Comparison of ENCODE assay signal across 24 cellular contexts in the genomic region with DNA sequence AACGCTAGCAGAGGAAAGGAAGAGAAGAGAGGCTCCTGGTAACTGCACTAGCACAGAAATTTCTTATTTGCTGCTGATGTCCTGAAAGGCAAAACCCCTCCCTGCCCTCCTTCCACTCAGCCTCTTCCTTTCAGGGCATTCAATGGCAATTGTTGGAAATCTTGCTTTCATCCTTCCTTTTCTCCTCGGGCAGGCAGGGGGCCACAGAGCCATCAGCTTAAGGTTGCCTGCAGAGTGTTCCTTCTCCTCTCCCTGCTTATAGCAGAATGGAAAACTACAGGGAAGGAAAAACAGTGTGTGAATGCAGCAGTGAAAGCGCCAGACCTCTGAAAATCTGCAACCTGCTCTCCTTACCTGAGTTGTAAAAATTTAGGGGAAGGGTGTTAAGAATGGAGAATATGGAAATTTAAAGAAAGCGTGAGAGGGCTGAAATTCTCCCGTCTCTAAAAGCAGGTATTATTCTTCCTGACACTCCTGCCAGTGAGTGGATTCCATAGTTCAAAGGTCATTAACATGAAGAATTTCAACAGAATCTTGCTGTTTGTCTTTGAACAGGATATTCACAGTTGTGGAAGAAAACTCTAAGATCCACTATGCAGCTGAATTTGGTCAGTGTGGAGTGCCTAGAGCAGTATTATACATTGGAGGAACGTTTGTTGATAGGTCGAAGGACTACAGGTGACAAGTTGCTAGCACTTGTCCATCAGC.
DNase-seq lines count a peak whose midpoint lies in the region; ATAC-seq and TF ChIP-seq lines count a peak whose summit lies in the region.
"Had no signal": no experiment of that assay in that cellular context is flagged by ENCODE, and none has a peak within 500 bp of the region (broad histone marks: within the 10 kb centered on the region; RNA-seq: fewer than 3 reads in every experiment).

No MANE protein-coding gene starts in this region.

- H3K4me3 ChIP-seq in iPS-18a (ENCODE audit: low read length): peak overlapping the region; percentile 9
- H3K4me3 ChIP-seq in neural progenitor cell: peak overlapping the region; percentile 17
- H3K4me3 ChIP-seq: gastrocnemius medialis, lower lobe of right lung, prostate gland, thyroid gland had no signal

- H3K27ac ChIP-seq in iPS-18a (ENCODE audit: low read length): no peak overlapping the region
- peak overlapping the region; percentile 84 for H3K27ac ChIP-seq in neural progenitor cell
- H3K27ac ChIP-seq: gastrocnemius medialis, lower lobe of right lung, prostate gland, thyroid gland had no signal

- no peaks in the 10 kb centered on the region for H3K9me3 Mint-ChIP-seq in Calu3 (ENCODE audit: low read depth, unreplicated experiment)
- no peaks in the 10 kb centered on the region for H3K9me3 Mint-ChIP-seq in neural progenitor cell
- peaks cover 0 to 2% of the 10 kb centered on the region in 2 donors for H3K9me3 Mint-ChIP-seq in activated T-cell treated with anti-CD3 and anti-CD28 coated beads, Interleukin-2, amount 50 U/mL, for 72 hours

- H3K4me1 ChIP-seq in iPS-18a (ENCODE audit: control insufficient read depth, low read depth, low read length) (peaks cover 30% of the 10 kb centered on the region), neural progenitor cell (peaks cover 62% of the 10 kb centered on the region)
- H3K4me1 ChIP-seq: gastrocnemius medialis, lower lobe of right lung, thyroid gland had no signal

- H2AFZ ChIP-seq in neural progenitor cell (replicated peaks): no peak overlapping the region

- peaks cover 50% of the 10 kb centered on the region for H3K4me1 Mint-ChIP-seq in Calu3 (ENCODE audit: low read depth, unreplicated experiment)
- peaks cover 45% of the 10 kb centered on the region for H3K4me1 Mint-ChIP-seq in neural progenitor cell
- H3K4me1 Mint-ChIP-seq in activated T-cell treated with anti-CD3 and anti-CD28 coated beads, Interleukin-2, amount 50 U/mL, for 72 hours (ENCODE audit: low read depth): no peaks in the 10 kb centered on the region
- H3K4me1 Mint-ChIP-seq: CD8-positive, alpha-beta memory T cell had no signal

- CTCF ChIA-PET in Calu3 (lab: Charles Lee): no interaction called here

- H3K9me3 ChIP-seq in iPS-18a (ENCODE audit: control insufficient read depth, low read depth, low read length) (no peaks in the 10 kb centered on the region), neural progenitor cell (ENCODE audit: low read depth) (no peaks in the 10 kb centered on the region)
- H3K9me3 ChIP-seq: gastrocnemius medialis, lower lobe of right lung, prostate gland, thyroid gland had no signal

- no peak for TF ChIP-seq CTCF in Calu3 (IDR thresholded peaks at IDR 0.05; ENCODE audit: unreplicated experiment)
- TF ChIP-seq CTCF in neural progenitor cell (IDR thresholded peaks at IDR 0.05): no peak

- H3K9ac ChIP-seq in iPS-18a (ENCODE audit: low read length): no peak overlapping the region
- no peak overlapping the region for H3K9ac ChIP-seq in neural progenitor cell

- H3K79me2 ChIP-seq in neural progenitor cell (ENCODE audit: low read depth): no peaks in the 10 kb centered on the region

- peaks cover 35% of the 10 kb centered on the region for H3F3A ChIP-seq in neural progenitor cell (ENCODE audit: low read depth)

- H4K20me1 ChIP-seq in neural progenitor cell (ENCODE audit: low read depth): no peaks in the 10 kb centered on the region

- H3K36me3 ChIP-seq in iPS-18a (ENCODE audit: control insufficient read depth, low read depth, low read length) (no peaks in the 10 kb centered on the region), neural progenitor cell (no peaks in the 10 kb centered on the region)
- H3K36me3 ChIP-seq: gastrocnemius medialis, lower lobe of right lung, prostate gland, thyroid gland had no signal

- H3K36me3 Mint-ChIP-seq in Calu3 (ENCODE audit: insufficient read depth, unreplicated experiment) (no peaks in the 10 kb centered on the region), neural progenitor cell (no peaks in the 10 kb centered on the region)
- no peaks in the 10 kb centered on the region for H3K36me3 Mint-ChIP-seq in activated T-cell treated with anti-CD3 and anti-CD28 coated beads, Interleukin-2, amount 50 U/mL, for 72 hours (ENCODE audit: insufficient read depth in 2 of 2)
- H3K36me3 Mint-ChIP-seq: CD8-positive, alpha-beta memory T cell had no signal

- BruUV-seq in Calu3 (replicated peaks; lab: Mats Ljungman, UMichigan): no TSS peak

- intact Hi-C loops in Calu3 (cut with micrococcal nuclease; ENCODE audit: unreplicated experiment): no loop called here

- H3K4me3 Mint-ChIP-seq in Calu3 (ENCODE audit: low read depth, unreplicated experiment): no peak overlapping the region
- H3K4me3 Mint-ChIP-seq in neural progenitor cell: peak overlapping the region; percentile 68
- H3K4me3 Mint-ChIP-seq in activated T-cell treated with anti-CD3 and anti-CD28 coated beads, Interleukin-2, amount 50 U/mL, for 72 hours: no peak overlapping the region
- H3K4me3 Mint-ChIP-seq: activated T-cell treated with anti-CD3 and anti-CD28 coated beads, Interleukin-2, amount 50 U/mL, for 24 hours; CD8-positive, alpha-beta memory T cell had no signal

- H3K27ac Mint-ChIP-seq in Calu3 (ENCODE audit: unreplicated experiment): peak overlapping the region; percentile 56
- peak overlapping the region; percentile 80 for H3K27ac Mint-ChIP-seq in neural progenitor cell
- no peak overlapping the region for H3K27ac Mint-ChIP-seq in activated T-cell treated with anti-CD3 and anti-CD28 coated beads, Interleukin-2, amount 50 U/mL, for 72 hours
- H3K27ac Mint-ChIP-seq: activated T-cell treated with anti-CD3 and anti-CD28 coated beads, Interleukin-2, amount 50 U/mL, for 24 hours; CD8-positive, alpha-beta memory T cell had no signal

- no peak for ATAC-seq in activated T-cell treated with anti-CD3 and anti-CD28 coated beads, Interleukin-2, amount 50 U/mL, for 72 hours (replicated peaks in 1 of 2)
- ATAC-seq in GM19452 (IDR thresholded peaks at IDR 0.05; ENCODE audit: unreplicated experiment): no peak
- ATAC-seq: gastrocnemius medialis; lower lobe of right lung; PC-3; Right ventricle myocardium inferior; stimulated activated naive CD8-positive, alpha-beta T cell treated with anti-CD3 and anti-CD28 coated beads, Interleukin-15, Interleukin-2, amounts not matched to agents 100 U/mL and 50 U/mL, for 24 hours had no signal

- H3K27me3 Mint-ChIP-seq in Calu3 (ENCODE audit: unreplicated experiment) (no peaks in the 10 kb centered on the region), neural progenitor cell (ENCODE audit: insufficient read depth, low read depth) (peaks cover 2% of the 10 kb centered on the region)
- H3K27me3 Mint-ChIP-seq in activated T-cell treated with anti-CD3 and anti-CD28 coated beads, Interleukin-2, amount 50 U/mL, for 72 hours (ENCODE audit: low read depth): no peaks in the 10 kb centered on the region
- H3K27me3 Mint-ChIP-seq: activated T-cell treated with anti-CD3 and anti-CD28 coated beads, Interleukin-2, amount 50 U/mL, for 24 hours had no signal

- peak overlapping the region; percentile 68 for H3K4me2 ChIP-seq in neural progenitor cell

- H3K27me3 ChIP-seq in iPS-18a (ENCODE audit: control insufficient read depth, insufficient read depth, low read length) (no peaks in the 10 kb centered on the region), neural progenitor cell (no peaks in the 10 kb centered on the region)
- H3K27me3 ChIP-seq: gastrocnemius medialis, thyroid gland had no signal

- DNase-seq in Calu3 (no peak), RKO (ENCODE audit: low spot score) (peak; percentile 1), neural progenitor cell (ENCODE audit: low spot score) (peak; percentile 87), NCI-H526 treated with DMSO at 0.1 percent for 48 hours (lab: John Stamatoyannopoulos, UW) (no peak)
- no peak for DNase-seq in activated T-cell treated with anti-CD3 and anti-CD28 coated beads, Interleukin-2, amount 50 U/mL, for 72 hours
- DNase-seq in NK-92 treated with Interleukin-12 subunit alpha and Interleukin-12 subunit beta, amount 100 ng/mL, for 24 hours (lab: John Stamatoyannopoulos, UW): no peak
- DNase-seq: activated CD4-positive, alpha-beta T cell treated with anti-CD3 and anti-CD28 coated beads for 4 hours; activated gamma-delta T cell treated with Interleukin-2 at 50 U/mL for 16 hours; activated T-cell treated with anti-CD3 and anti-CD28 coated beads, Interleukin-2, amount 50 U/mL, for 24 hours; CD8-positive, alpha-beta memory T cell; central memory CD4-positive, alpha-beta T cell; gastrocnemius medialis; Kasumi-1; lower lobe of right lung; NCI-H1436; NCI-H2107; PC-3; stimulated activated naive CD8-positive, alpha-beta T cell treated with anti-CD3 and anti-CD28 coated beads, Interleukin-15, Interleukin-2, amounts not matched to agents 100 U/mL and 50 U/mL, for 24 hours; T-helper 2 cell; thyroid gland had no signal

Comparison
In these comparisons a context has a peak if more than half of its experiments do, and no peak if none do; other contexts are left out.
1. DNase-seq: peak in RKO (single experiment) and neural progenitor cell (single experiment); none in Calu3 (single experiment), NCI-H526 treated with DMSO at 0.1 percent for 48 hours (single experiment), activated T-cell treated with anti-CD3 and anti-CD28 coated beads, Interleukin-2, amount 50 U/mL, for 72 hours (0 of 2) and NK-92 treated with Interleukin-12 subunit alpha and Interleukin-12 subunit beta, amount 100 ng/mL, for 24 hours (single experiment).